9 cellular contexts compared by ENCODE assay signal in the genomic region with DNA sequence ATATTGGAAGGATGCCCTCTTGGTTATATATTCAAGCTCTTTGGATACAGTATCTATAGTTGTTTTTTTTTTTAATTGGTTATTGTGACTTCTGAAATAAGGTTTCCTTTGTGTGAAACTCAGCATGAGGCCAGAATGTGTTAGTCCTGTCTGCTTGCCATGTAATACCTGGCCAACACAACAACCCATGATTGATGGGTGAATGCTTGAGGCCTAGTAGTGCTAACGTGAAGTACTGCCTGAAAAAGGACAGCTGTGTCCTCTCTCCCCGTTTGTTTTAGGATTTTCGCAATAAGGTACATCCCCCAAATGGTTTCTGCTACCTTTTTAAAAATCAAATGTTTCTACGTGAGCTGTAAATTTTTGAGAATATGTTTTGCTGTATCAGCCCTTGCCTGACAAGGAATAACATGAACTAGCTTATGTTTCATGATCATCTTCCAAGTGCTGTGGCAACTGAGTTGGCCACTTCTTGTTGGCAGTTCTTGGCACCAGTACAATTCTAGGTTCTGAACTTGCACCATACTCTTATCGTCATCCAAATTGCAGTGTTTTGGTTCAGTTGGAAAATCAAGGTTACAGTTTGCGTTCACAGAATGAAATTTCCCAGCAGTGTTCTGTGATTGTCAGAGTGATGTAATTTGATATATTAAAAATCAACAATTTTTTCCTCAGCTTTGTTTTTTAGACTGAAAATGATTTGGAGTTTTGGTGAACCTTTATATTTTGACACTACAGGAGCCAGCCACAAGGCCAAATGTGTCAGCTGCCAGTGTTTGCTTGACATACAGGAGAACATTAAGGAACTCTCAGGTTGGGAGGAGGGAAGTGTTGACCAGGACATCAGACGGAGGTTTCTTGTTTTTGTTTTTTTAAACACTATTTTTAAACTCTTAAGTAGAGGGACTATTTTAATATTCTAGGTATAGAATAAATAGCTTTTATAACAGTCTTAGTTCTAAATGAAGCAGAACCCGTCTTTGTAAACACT. TPM values are rescaled to one million over a fixed set of nuclear protein-coding genes. Genes with fewer than 3 reads are reported as not detected.
DNase-seq lines count a peak whose midpoint lies in the region; ATAC-seq and TF ChIP-seq lines count a peak whose summit lies in the region.
"Had no signal": no experiment of that assay in that cellular context is flagged by ENCODE, and none has a peak within 500 bp of the region (broad histone marks: within the 10 kb centered on the region; RNA-seq: fewer than 3 reads in every experiment).

No MANE protein-coding gene starts in this region.

- peaks cover 45% of the 10 kb centered on the region for H3K36me3 Mint-ChIP-seq in activated CD8-positive, alpha-beta T cell treated with anti-CD3 and anti-CD28 coated beads for 36 hours (ENCODE audit: low read depth)
- H3K36me3 Mint-ChIP-seq in stimulated activated effector memory CD8-positive, alpha-beta T cell treated with anti-CD3 and anti-CD28 coated beads, Interleukin-12 subunit alpha, Interleukin-12 subunit beta, amount 100 ng/mL, for 72 hours, result peaks cover 97% of the 10 kb centered on the region

- H3K27me3 Mint-ChIP-seq in activated CD8-positive, alpha-beta T cell treated with anti-CD3 and anti-CD28 coated beads for 36 hours, result no peaks in the 10 kb centered on the region

- POLR2A ChIA-PET in activated CD8-positive, alpha-beta T cell treated with anti-CD3 and anti-CD28 coated beads for 36 hours (lab: Charles Lee), result interaction anchor here (0.9 to 1.5 kb wide), 4 partner anchors 8 to 34 kb away, joined by 3 to 5 read pairs (median 4); no protein-coding TSS in a partner anchor

- peak overlapping the region; percentile 70 for H3K27ac Mint-ChIP-seq in activated CD8-positive, alpha-beta T cell treated with anti-CD3 and anti-CD28 coated beads for 36 hours
- peak overlapping the region; percentile 81 for H3K27ac Mint-ChIP-seq in stimulated activated effector memory CD8-positive, alpha-beta T cell treated with anti-CD3 and anti-CD28 coated beads, Interleukin-12 subunit alpha, Interleukin-12 subunit beta, amount 100 ng/mL, for 72 hours

- no peak overlapping the region for H3K4me3 Mint-ChIP-seq in activated CD8-positive, alpha-beta T cell treated with anti-CD3 and anti-CD28 coated beads for 36 hours
- no peak overlapping the region for H3K4me3 Mint-ChIP-seq in stimulated activated effector memory CD8-positive, alpha-beta T cell treated with anti-CD3 and anti-CD28 coated beads, Interleukin-12 subunit alpha, Interleukin-12 subunit beta, amount 100 ng/mL, for 72 hours

- no peak for ATAC-seq in activated CD8-positive, alpha-beta T cell treated with anti-CD3 and anti-CD28 coated beads for 36 hours
- ATAC-seq in left cardiac atrium, result peak; percentile 36 to 65
- no peak for ATAC-seq in stimulated activated effector memory CD8-positive, alpha-beta T cell treated with anti-CD3 and anti-CD28 coated beads, Interleukin-12 subunit alpha, Interleukin-12 subunit beta, amount 100 ng/mL, for 72 hours
- ATAC-seq in HG03354 (IDR thresholded peaks at IDR 0.05; ENCODE audit: poor library complexity, severe bottlenecking, unreplicated experiment), result no peak
- no peak for ATAC-seq in GM19467 (IDR thresholded peaks at IDR 0.05; ENCODE audit: unreplicated experiment)
- no peak for ATAC-seq in GM18858 (IDR thresholded peaks at IDR 0.05; ENCODE audit: unreplicated experiment)

- peaks cover 36% of the 10 kb centered on the region for H3K4me1 Mint-ChIP-seq in activated CD8-positive, alpha-beta T cell treated with anti-CD3 and anti-CD28 coated beads for 36 hours (ENCODE audit: low read depth)
- H3K4me1 Mint-ChIP-seq in stimulated activated effector memory CD8-positive, alpha-beta T cell treated with anti-CD3 and anti-CD28 coated beads, Interleukin-12 subunit alpha, Interleukin-12 subunit beta, amount 100 ng/mL, for 72 hours, result peaks cover 27% of the 10 kb centered on the region

- intact Hi-C loops in activated CD8-positive, alpha-beta T cell treated with anti-CD3 and anti-CD28 coated beads for 36 hours (cut with micrococcal nuclease), result no loop called here
- intact Hi-C loops in left cardiac atrium (cut with DNase I), result loop anchor here in 1 of 2 donors (10.0 kb wide), 1 partner anchor 105 kb away; no protein-coding TSS in a partner anchor

- DNase-seq in NCI-H1417 treated with DMSO at 0.1 percent for 48 hours (lab: John Stamatoyannopoulos, UW), result peak; percentile 33
- DNase-seq in activated CD8-positive, alpha-beta T cell treated with anti-CD3 and anti-CD28 coated beads for 36 hours, result no peak
- DNase-seq in left cardiac atrium, result no peak
- DNase-seq in stimulated activated effector memory CD8-positive, alpha-beta T cell treated with anti-CD3 and anti-CD28 coated beads, Interleukin-12 subunit alpha, Interleukin-12 subunit beta, amount 100 ng/mL, for 72 hours (ENCODE audit: low spot score in 2 of 2), result no peak
- DNase-seq in CD1c-positive myeloid dendritic cell (ENCODE audit: extremely low spot score), result no peak
- DNase-seq: NCI-H1105 had no signal

- TF ChIP-seq CTCF in activated CD8-positive, alpha-beta T cell treated with anti-CD3 and anti-CD28 coated beads for 36 hours (IDR thresholded peaks at IDR 0.05), result no peak

- CTCF ChIA-PET in activated CD8-positive, alpha-beta T cell treated with anti-CD3 and anti-CD28 coated beads for 36 hours (lab: Charles Lee), result interaction anchor here (0.6 to 2.6 kb wide), 15 partner anchors 11 to 1623 kb away, joined by 3 to 12 read pairs (median 4); partner anchors contain the start of gene ASCC1

- H3K9me3 Mint-ChIP-seq in activated CD8-positive, alpha-beta T cell treated with anti-CD3 and anti-CD28 coated beads for 36 hours, result no peaks in the 10 kb centered on the region
- no peaks in the 10 kb centered on the region for H3K9me3 Mint-ChIP-seq in stimulated activated effector memory CD8-positive, alpha-beta T cell treated with anti-CD3 and anti-CD28 coated beads, Interleukin-12 subunit alpha, Interleukin-12 subunit beta, amount 100 ng/mL, for 72 hours

RNA-seq across cellular contexts. Expression of gene ASCC1, which starts 13.5 kb away (rescaled TPM):
- total RNA-seq in activated CD8-positive, alpha-beta T cell treated with anti-CD3 and anti-CD28 coated beads for 36 hours, result 10 to 100 TPM; 61.6 to 66.2 TPM
- 10 to 100 TPM; 25.2 to 28.1 TPM for total RNA-seq in left cardiac atrium

RNA-seq across cellular contexts. Expression of gene ANAPC16, which starts 13.7 kb away (rescaled TPM):
- total RNA-seq in activated CD8-positive, alpha-beta T cell treated with anti-CD3 and anti-CD28 coated beads for 36 hours, result 100 to 1,000 TPM in 1 of 2 experiments, 10 to 100 TPM in 1; 94.6 to 101 TPM
- total RNA-seq in left cardiac atrium, result 100 to 1,000 TPM; 155 to 168 TPM

RNA-seq across cellular contexts. Expression of gene DDIT4, which starts 44.2 kb away (rescaled TPM):
- 1,000 to 10,000 TPM; 1,071 to 1,096 TPM for total RNA-seq in activated CD8-positive, alpha-beta T cell treated with anti-CD3 and anti-CD28 coated beads for 36 hours
- total RNA-seq in left cardiac atrium, result 100 to 1,000 TPM in 1 of 2 donors, 10 to 100 TPM in 1; 88.8 to 112 TPM

Comparison
In these comparisons a context has a peak if more than half of its experiments do, and no peak if none do; other contexts are left out.
1. ATAC-seq: peak in left cardiac atrium (2 of 2); none in activated CD8-positive, alpha-beta T cell treated with anti-CD3 and anti-CD28 coated beads for 36 hours (single experiment), stimulated activated effector memory CD8-positive, alpha-beta T cell treated with anti-CD3 and anti-CD28 coated beads, Interleukin-12 subunit alpha, Interleukin-12 subunit beta, amount 100 ng/mL, for 72 hours (single experiment), HG03354 (single experiment), GM19467 (single experiment) and GM18858 (single experiment).
2. RNA of gene DDIT4, which starts 44.2 kb away (total RNA-seq): 1,071 to 1,096 TPM in activated CD8-positive, alpha-beta T cell treated with anti-CD3 and anti-CD28 coated beads for 36 hours; 88.8 to 112 TPM in left cardiac atrium; every median in the first group is over 4 times any median in the second.